In the genomic region with DNA sequence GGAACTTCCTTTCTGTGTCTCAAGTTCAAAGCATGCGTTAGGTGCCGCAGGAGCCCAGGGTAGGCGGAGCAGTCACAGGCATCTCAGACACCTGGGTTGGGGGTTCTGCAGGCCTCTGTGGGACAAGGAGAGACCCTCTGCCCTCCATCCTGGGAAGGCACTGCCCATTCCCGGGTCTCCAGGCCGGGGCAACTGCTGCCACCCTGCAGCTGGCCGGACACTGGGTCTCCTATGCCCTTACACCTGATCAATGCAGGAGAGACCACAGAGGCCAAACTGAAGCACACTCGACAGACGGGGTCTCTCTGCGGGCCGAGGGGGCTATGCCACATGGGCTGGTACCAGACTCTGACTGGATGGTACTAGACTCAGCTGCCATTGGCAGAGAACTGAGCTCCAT, we compare ENCODE assay signal across 7 cellular contexts. TPM values are rescaled to one million over a fixed set of nuclear protein-coding genes. Genes with fewer than 3 reads are reported as not detected.
"Had no signal": no experiment of that assay in that cellular context is flagged by ENCODE, and none has a peak within 500 bp of the region (broad histone marks: within the 10 kb centered on the region; RNA-seq: fewer than 3 reads in every experiment).

No MANE protein-coding gene starts in this region.

- H3K4me3 ChIP-seq: K562 had no signal

- DNase-seq: IMR-90, KBM-7 had no signal

- ATAC-seq: HepG2 had no signal

- H3K27ac ChIP-seq: HL-60 had no signal

RNA-seq across cellular contexts. Expression of gene GCK, which starts 48.5 kb away (rescaled TPM):
- total RNA-seq: HepG2, HT-29, HT1080 had no signal
- polyA plus RNA-seq: HepG2 had no signal
